In genomic region chr14:102181187-102181586, GRCh38 we compare ENCODE assay signal across 26 cellular contexts. TPM values are rescaled to one million over a fixed set of nuclear protein-coding genes. Genes with fewer than 3 reads are reported as not detected.
DNase-seq lines count a peak whose midpoint lies in the region; ATAC-seq and TF ChIP-seq lines count a peak whose summit lies in the region.
"Had no signal": no experiment of that assay in that cellular context is flagged by ENCODE, and none has a peak within 500 bp of the region (broad histone marks: within the 10 kb centered on the region; RNA-seq: fewer than 3 reads in every experiment).

No MANE protein-coding gene starts in this region.

- H3K4me1 ChIP-seq in HEK293 (ENCODE audit: control insufficient read depth, insufficient read depth, low read length) = peaks cover 36% of the 10 kb centered on the region
- H3K4me1 ChIP-seq in trophoblast cell (ENCODE audit: control insufficient read depth in 1 of 2, insufficient read depth in 2 of 2, low read length in 2 of 2) = peaks cover 2 to 4% of the 10 kb centered on the region in 2 experiments
- H3K4me1 ChIP-seq in CD8-positive, alpha-beta T cell (ENCODE audit: insufficient read depth, low read length) = peaks cover 5% of the 10 kb centered on the region

- H3K18ac ChIP-seq in trophoblast cell (ENCODE audit: low read length) = no peak overlapping the region

- peaks cover 2% of the 10 kb centered on the region for H3K9me3 Mint-ChIP-seq in activated naive CD8-positive, alpha-beta T cell treated with anti-CD3 and anti-CD28 coated beads for 36 hours
- H3K9me3 Mint-ChIP-seq in CD8-positive, alpha-beta T cell = no peaks in the 10 kb centered on the region
- H3K9me3 Mint-ChIP-seq: effector memory CD8-positive, alpha-beta T cell; stimulated activated memory B cell treated with anti-CD40 and anti-IgM and Interleukin-4, amounts not matched to agents 10 μg/mL and 1 μg/mL and 100 μg/mL, for 72 hours had no signal

- no peak overlapping the region for H4K91ac ChIP-seq in trophoblast cell (ENCODE audit: low read depth, low read length)

- no peak overlapping the region for H2AK5ac ChIP-seq in trophoblast cell (ENCODE audit: low read length)

- H3K36me3 ChIP-seq in HEK293 (ENCODE audit: control insufficient read depth in 2 of 2, insufficient read depth in 1 of 2, low read length in 2 of 2) (no peaks in the 10 kb centered on the region), trophoblast cell (ENCODE audit: control insufficient read depth in 1 of 2, insufficient read depth in 2 of 2, low read length in 2 of 2) (no peaks in the 10 kb centered on the region)
- H3K36me3 ChIP-seq in CD8-positive, alpha-beta T cell (ENCODE audit: insufficient read depth, low read length) = no peaks in the 10 kb centered on the region
- H3K36me3 ChIP-seq: esophagus muscularis mucosa, lower lobe of right lung had no signal

- no peak for ATAC-seq in CD8-positive, alpha-beta T cell
- ATAC-seq: effector memory CD8-positive, alpha-beta T cell; lower lobe of right lung; mucosa of descending colon; stimulated activated memory B cell treated with anti-CD40 and anti-IgM and Interleukin-4, amounts not matched to agents 10 μg/mL and 1 μg/mL and 100 μg/mL, for 72 hours had no signal

- no peak overlapping the region for H3K14ac ChIP-seq in trophoblast cell (ENCODE audit: low read length)

- intact Hi-C loops in CD8-positive, alpha-beta T cell (cut with DNase I, micrococcal nuclease) = no loop called here

- H3K79me1 ChIP-seq in trophoblast cell (ENCODE audit: low read length) = no peaks in the 10 kb centered on the region

- peak overlapping the region; percentile 3 for H3K27ac Mint-ChIP-seq in activated naive CD8-positive, alpha-beta T cell treated with anti-CD3 and anti-CD28 coated beads for 36 hours
- no peak overlapping the region for H3K27ac Mint-ChIP-seq in CD8-positive, alpha-beta T cell
- H3K27ac Mint-ChIP-seq: B cell; stimulated activated memory B cell treated with anti-CD40 and anti-IgM and Interleukin-4, amounts not matched to agents 10 μg/mL and 1 μg/mL and 100 μg/mL, for 72 hours had no signal

- H3K27me3 ChIP-seq in trophoblast cell (ENCODE audit: insufficient read depth, low read length) = no peaks in the 10 kb centered on the region
- H3K27me3 ChIP-seq in CD8-positive, alpha-beta T cell (ENCODE audit: insufficient read depth, low read length) = no peaks in the 10 kb centered on the region
- H3K27me3 ChIP-seq: ascending aorta, esophagus muscularis mucosa, tibial artery had no signal

- no peak overlapping the region for H3K4me2 ChIP-seq in trophoblast cell (ENCODE audit: low read length)

- CTCF ChIA-PET in HEK293 (lab: Yijun Ruan, JAX) = interaction anchor here (0.6 to 2.2 kb wide), 3 partner anchors 20 to 85 kb away, joined by 4 to 12 read pairs (median 4); no protein-coding TSS in a partner anchor
- CTCF ChIA-PET in CD8-positive, alpha-beta T cell (lab: Charles Lee) = interaction anchor here (0.9 kb wide), 1 partner anchor 11 kb away, joined by 4 read pairs; no protein-coding TSS in a partner anchor

- H3K27me3 Mint-ChIP-seq in activated naive CD8-positive, alpha-beta T cell treated with anti-CD3 and anti-CD28 coated beads for 36 hours = no peaks in the 10 kb centered on the region
- H3K27me3 Mint-ChIP-seq in CD8-positive, alpha-beta T cell (ENCODE audit: low read depth) = no peaks in the 10 kb centered on the region
- H3K27me3 Mint-ChIP-seq: B cell; effector memory CD8-positive, alpha-beta T cell; stimulated activated memory B cell treated with anti-CD40 and anti-IgM and Interleukin-4, amounts not matched to agents 10 μg/mL and 1 μg/mL and 100 μg/mL, for 72 hours had no signal

- peaks cover 70% of the 10 kb centered on the region for H3K4me1 Mint-ChIP-seq in activated naive CD8-positive, alpha-beta T cell treated with anti-CD3 and anti-CD28 coated beads for 36 hours
- peaks cover 73% of the 10 kb centered on the region for H3K4me1 Mint-ChIP-seq in CD8-positive, alpha-beta T cell (ENCODE audit: low read depth)

- no peak for TF ChIP-seq CTCF in HEK293 (tag by site-specific recombination; IDR thresholded peaks at IDR 0.05)
- no peak for TF ChIP-seq CTCF in CD8-positive, alpha-beta T cell (IDR thresholded peaks at IDR 0.05)

- no peak overlapping the region for H2BK5ac ChIP-seq in trophoblast cell (ENCODE audit: low read depth, low read length, poor library complexity)

- H3K27ac ChIP-seq in HEK293 (ENCODE audit: extremely low read depth, low read depth, low read length) (no peak overlapping the region), trophoblast cell (ENCODE audit: low read depth, low read length) (no peak overlapping the region)
- H3K27ac ChIP-seq in CD8-positive, alpha-beta T cell (ENCODE audit: low read depth, low read length) = no peak overlapping the region
- H3K27ac ChIP-seq: ascending aorta, esophagus muscularis mucosa, lower lobe of right lung, skin epidermis, tibial artery had no signal

- no peak overlapping the region for H4K8ac ChIP-seq in trophoblast cell (ENCODE audit: low read depth, low read length)

- peak overlapping the region; percentile 57 for H3K4ac ChIP-seq in trophoblast cell (ENCODE audit: low read depth, low read length)

- DNase-seq in NCI-H82 (lab: John Stamatoyannopoulos, UW) (peak; percentile 27), NCI-H82 treated with DMSO at 0.1 percent for 48 hours (lab: John Stamatoyannopoulos, UW; ENCODE audit: unreplicated experiment) (no peak), trophoblast cell (no peak), NCI-H2196 (lab: John Stamatoyannopoulos, UW; ENCODE audit: unreplicated experiment) (no peak)
- no peak for DNase-seq in activated naive CD8-positive, alpha-beta T cell treated with anti-CD3 and anti-CD28 coated beads for 36 hours
- no peak for DNase-seq in CD8-positive, alpha-beta T cell
- DNase-seq in effector CD8-positive, alpha-beta T cell (lab: John Stamatoyannopoulos, UW) = no peak
- DNase-seq: activated CD4-positive, alpha-beta T cell treated with anti-CD3 and anti-CD28 coated beads, Interleukin-2, amount 50 U/mL, for 4 hours; activated CD8-positive, alpha-beta memory T cell treated with anti-CD3 and anti-CD28 coated beads, Interleukin-2, amount 50 U/mL, for 4 hours; activated gamma-delta T cell treated with Interleukin-2 at 50 U/mL for 16 hours; effector memory CD8-positive, alpha-beta T cell; GOT3; lower lobe of right lung; mucosa of descending colon; NCI-H1105 treated with DMSO at 0.1 percent for 48 hours; NCI-H2081; NCI-H446 treated with DMSO at 0.1 percent for 48 hours; stimulated activated CD4-positive, alpha-beta T cell treated with anti-CD3 and anti-CD28 coated beads, Interleukin-1b, Interleukin-23, amount 100 ng/mL, for 48 hours; T-helper 2 cell; tibial artery had no signal

- POLR2A ChIA-PET in HEK293 (lab: Yijun Ruan, JAX) = interaction anchor here (1.4 kb wide), 1 partner anchor 10 kb away, joined by 4 read pairs; no protein-coding TSS in a partner anchor
- POLR2A ChIA-PET in CD8-positive, alpha-beta T cell (lab: Charles Lee) = interaction anchor here (0.7 to 1.5 kb wide), 2 partner anchors 19 to 27 kb away, joined by 3 read pairs; no protein-coding TSS in a partner anchor

- no peak overlapping the region for H2BK12ac ChIP-seq in trophoblast cell (ENCODE audit: low read length)

- H3K36me3 Mint-ChIP-seq in activated naive CD8-positive, alpha-beta T cell treated with anti-CD3 and anti-CD28 coated beads for 36 hours = peaks cover 5% of the 10 kb centered on the region
- peaks cover 21% of the 10 kb centered on the region for H3K36me3 Mint-ChIP-seq in CD8-positive, alpha-beta T cell

- H2AFZ ChIP-seq in trophoblast cell (ENCODE audit: insufficient read depth, low read length, poor library complexity) = no peak overlapping the region

- no peak overlapping the region for H3K23ac ChIP-seq in trophoblast cell (ENCODE audit: low read length)

- H3K9ac ChIP-seq in trophoblast cell (ENCODE audit: low read length) = no peak overlapping the region

- H3K9me3 ChIP-seq in HEK293 (ENCODE audit: control insufficient read depth, insufficient read depth, low read depth, low read length) = no peaks in the 10 kb centered on the region
- H3K9me3 ChIP-seq in trophoblast cell (ENCODE audit: insufficient read depth, low read depth, low read length) = no peaks in the 10 kb centered on the region
- no peaks in the 10 kb centered on the region for H3K9me3 ChIP-seq in CD8-positive, alpha-beta T cell (ENCODE audit: low read length)
- H3K9me3 ChIP-seq: ascending aorta, esophagus muscularis mucosa, lower lobe of right lung, mucosa of descending colon, tibial artery had no signal

- no CpG with 5 or more reads among the region's 1 CpG for WGBS in trophoblast cell (ENCODE audit: extremely low coverage, insufficient coverage, insufficient read length)

- H2BK120ac ChIP-seq in trophoblast cell (ENCODE audit: insufficient read depth, low read length, poor library complexity) = no peak overlapping the region

- no peak overlapping the region for H4K12ac ChIP-seq in trophoblast cell (ENCODE audit: low read depth, low read length)

- no peak overlapping the region for H3K4me3 Mint-ChIP-seq in activated naive CD8-positive, alpha-beta T cell treated with anti-CD3 and anti-CD28 coated beads for 36 hours
- no peak overlapping the region for H3K4me3 Mint-ChIP-seq in CD8-positive, alpha-beta T cell
- H3K4me3 Mint-ChIP-seq: B cell; effector memory CD8-positive, alpha-beta T cell; stimulated activated memory B cell treated with anti-CD40 and anti-IgM and Interleukin-4, amounts not matched to agents 10 μg/mL and 1 μg/mL and 100 μg/mL, for 72 hours had no signal

- H3K4me3 ChIP-seq in HEK293 (ENCODE audit: low read depth, low read length) (no peak overlapping the region), trophoblast cell (ENCODE audit: low read depth, low read length) (no peak overlapping the region)
- no peak overlapping the region for H3K4me3 ChIP-seq in CD8-positive, alpha-beta T cell (ENCODE audit: low read depth, low read length)
- H3K4me3 ChIP-seq: ascending aorta, esophagus muscularis mucosa, lower lobe of right lung, mucosa of descending colon, skin epidermis, tibial artery had no signal

- peaks cover 2% of the 10 kb centered on the region for H3K79me2 ChIP-seq in trophoblast cell (ENCODE audit: control insufficient read depth, insufficient read depth, low read length, poor library complexity)

TF ChIP-seq in HEK293, 187 proteins besides CTCF, POLR2A, EP300 and RAD21 (continues in another document):
- no peak for TF ChIP-seq ZNF211 (tag by site-specific recombination; IDR thresholded peaks at IDR 0.05; ENCODE audit: low read depth)

RNA-seq across cellular contexts. Expression of gene WDR20, which starts 41.5 kb away (rescaled TPM):
- 10 to 100 TPM; 22.3 to 27.3 TPM for total RNA-seq in activated naive CD8-positive, alpha-beta T cell treated with anti-CD3 and anti-CD28 coated beads for 36 hours
- 17.9 and 18.4 TPM in 2 replicates for polyA plus RNA-seq in trophoblast cell (2013)
- 10 to 100 TPM; 40.8 to 46.3 TPM for total RNA-seq in CD8-positive, alpha-beta T cell
